In the genomic region with DNA sequence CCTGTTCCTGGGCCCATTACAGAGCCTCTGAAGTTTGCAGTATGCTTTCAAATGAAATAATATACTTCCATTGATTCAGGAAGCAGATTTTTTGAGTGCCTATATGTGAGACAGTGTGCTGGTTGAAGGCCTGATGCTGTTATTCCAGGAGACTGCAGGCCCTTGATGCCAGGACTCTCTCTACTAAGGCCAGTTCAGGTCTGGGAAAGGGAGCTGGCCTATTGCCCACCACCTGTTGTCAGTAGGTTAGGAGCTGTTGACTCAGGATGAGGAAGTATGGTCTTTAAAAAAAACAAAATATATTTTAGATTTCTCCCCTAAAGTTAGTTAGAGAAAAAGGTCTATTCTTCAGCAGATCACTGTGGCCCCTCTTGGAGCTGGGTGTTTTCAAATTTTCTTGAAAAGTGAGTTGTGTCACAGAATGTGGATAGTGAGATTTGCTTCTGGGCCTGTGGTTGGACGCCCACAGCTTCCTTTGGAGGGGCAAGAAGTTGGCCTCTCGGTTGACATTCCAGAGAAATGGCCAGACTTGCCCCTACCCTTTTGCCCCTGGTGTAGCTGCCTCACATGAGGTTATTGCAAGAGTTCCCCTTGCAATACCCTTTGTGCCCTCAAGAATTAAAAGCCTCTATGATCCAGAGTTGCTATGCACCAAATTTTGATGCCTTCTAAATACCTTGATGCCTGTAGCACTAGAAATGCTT, we compare ENCODE assay signal across 13 cellular contexts. TPM values are rescaled to one million over a fixed set of nuclear protein-coding genes. Genes with fewer than 3 reads are reported as not detected.
DNase-seq lines count a peak whose midpoint lies in the region; ATAC-seq and TF ChIP-seq lines count a peak whose summit lies in the region.
"Had no signal": no experiment of that assay in that cellular context is flagged by ENCODE, and none has a peak within 500 bp of the region (broad histone marks: within the 10 kb centered on the region; RNA-seq: fewer than 3 reads in every experiment).

No MANE protein-coding gene starts in this region.

- TF ChIP-seq CTCF in OCI-LY1 (IDR thresholded peaks at IDR 0.05; ENCODE audit: low read length) = no peak
- no peak for TF ChIP-seq CTCF in hepatocyte (IDR thresholded peaks at IDR 0.05; ENCODE audit: poor library complexity)

- no peak overlapping the region for H3K4me3 Mint-ChIP-seq in activated T-cell treated with anti-CD3 and anti-CD28 coated beads, Interleukin-2, amount 50 U/mL, for 24 hours
- no peak overlapping the region for H3K4me3 Mint-ChIP-seq in stimulated activated effector memory CD8-positive, alpha-beta T cell treated with anti-CD3 and anti-CD28 coated beads, Interleukin-12 subunit alpha, Interleukin-12 subunit beta, amount 100 ng/mL, for 72 hours

- peaks cover 39% of the 10 kb centered on the region; the same call in 1 of the 2 replicates for H3K36me3 ChIP-seq in OCI-LY1 (ENCODE audit: insufficient read depth, low read length)
- H3K36me3 ChIP-seq in hepatocyte (replicated peaks; ENCODE audit: insufficient read depth, low read depth) = no peaks in the 10 kb centered on the region

- peak overlapping the region; percentile 17; the same call in 1 of the 2 replicates for H3K9ac ChIP-seq in OCI-LY1 (ENCODE audit: low read length)

- H3K4me3 ChIP-seq in OCI-LY1 (ENCODE audit: low read depth, low read length, poor library complexity, severe bottlenecking) = no peak overlapping the region
- H3K4me3 ChIP-seq in hepatocyte = no peak overlapping the region

- H3K4me1 ChIP-seq in OCI-LY1 (ENCODE audit: insufficient read depth, low read length, severe bottlenecking) (peaks cover 23% of the 10 kb centered on the region), hepatocyte (ENCODE audit: insufficient read depth) (peaks cover 21% of the 10 kb centered on the region)
- H3K4me1 ChIP-seq: foreskin keratinocyte had no signal

- no peaks in the 10 kb centered on the region for H4K20me1 ChIP-seq in OCI-LY1 (ENCODE audit: insufficient read depth, low read length)
- no peaks in the 10 kb centered on the region for H4K20me1 ChIP-seq in hepatocyte (ENCODE audit: insufficient read depth, poor library complexity, severe bottlenecking)

- H3K27ac ChIP-seq in OCI-LY1 (ENCODE audit: low read depth, low read length, poor library complexity, severe bottlenecking) (peak overlapping the region; percentile 69), hepatocyte (peak overlapping the region; percentile 41)
- H3K27ac ChIP-seq: foreskin keratinocyte, RWPE1 had no signal

- no peaks in the 10 kb centered on the region for H3K79me2 ChIP-seq in OCI-LY1 (ENCODE audit: insufficient read depth, low read length)
- H3K79me2 ChIP-seq in hepatocyte = peaks cover 13% of the 10 kb centered on the region

- H3K9me2 ChIP-seq in OCI-LY1 (ENCODE audit: low read depth, low read length) (no peaks in the 10 kb centered on the region), hepatocyte (replicated peaks; ENCODE audit: insufficient read depth) (no peaks in the 10 kb centered on the region)

- peak; percentile 26 for DNase-seq in activated T-cell treated with anti-CD3 and anti-CD28 coated beads, Interleukin-2, amount 50 U/mL, for 24 hours
- no peak for DNase-seq in activated T-cell treated with anti-CD3 and anti-CD28 coated beads for 4 hours
- no peak for DNase-seq in hepatocyte (ENCODE audit: low spot score)
- DNase-seq in stimulated activated effector memory CD8-positive, alpha-beta T cell treated with anti-CD3 and anti-CD28 coated beads, Interleukin-12 subunit alpha, Interleukin-12 subunit beta, amount 100 ng/mL, for 72 hours (ENCODE audit: low spot score in 2 of 2) = no peak
- no peak for DNase-seq in NCI-H2196 treated with DMSO at 0.1 percent for 48 hours (lab: John Stamatoyannopoulos, UW; ENCODE audit: unreplicated experiment)
- DNase-seq: BE2C; central memory CD4-positive, alpha-beta T cell; foreskin keratinocyte; NCI-H1436 treated with DMSO at 0.1 percent for 48 hours had no signal

- H3F3A ChIP-seq in OCI-LY1 (ENCODE audit: insufficient read depth, low read length) = no peaks in the 10 kb centered on the region

- ATAC-seq in stimulated activated effector memory CD8-positive, alpha-beta T cell treated with anti-CD3 and anti-CD28 coated beads, Interleukin-12 subunit alpha, Interleukin-12 subunit beta, amount 100 ng/mL, for 72 hours = no peak
- ATAC-seq in HG03097 (IDR thresholded peaks at IDR 0.05; ENCODE audit: low FRiP score, unreplicated experiment) (no peak), GM19452 (IDR thresholded peaks at IDR 0.05; ENCODE audit: unreplicated experiment) (no peak)
- ATAC-seq: foreskin keratinocyte had no signal

- 82% methylated on average over 2 of the region's 2 CpGs for WGBS in hepatocyte (ENCODE audit: low lambda C conversion rate, missing lambda C conversion rate)

- H2AFZ ChIP-seq in OCI-LY1 (ENCODE audit: low read length) (no peak overlapping the region), hepatocyte (no peak overlapping the region)

- peaks cover 41% of the 10 kb centered on the region for H3K4me1 Mint-ChIP-seq in activated T-cell treated with anti-CD3 and anti-CD28 coated beads, Interleukin-2, amount 50 U/mL, for 24 hours (ENCODE audit: low read depth)
- peaks cover 29% of the 10 kb centered on the region for H3K4me1 Mint-ChIP-seq in stimulated activated effector memory CD8-positive, alpha-beta T cell treated with anti-CD3 and anti-CD28 coated beads, Interleukin-12 subunit alpha, Interleukin-12 subunit beta, amount 100 ng/mL, for 72 hours

- H3K27me3 ChIP-seq in OCI-LY1 (ENCODE audit: insufficient read depth, low read length) (no peaks in the 10 kb centered on the region), hepatocyte (no peaks in the 10 kb centered on the region)
- H3K27me3 ChIP-seq: BE2C, foreskin keratinocyte had no signal

- no peak overlapping the region for H3K4me2 ChIP-seq in OCI-LY1 (ENCODE audit: low read length)
- no peak overlapping the region for H3K4me2 ChIP-seq in hepatocyte

- no peaks in the 10 kb centered on the region for H3K9me3 ChIP-seq in OCI-LY1 (ENCODE audit: low read length)
- H3K9me3 ChIP-seq in hepatocyte (ENCODE audit: low read depth) = no peaks in the 10 kb centered on the region
- H3K9me3 ChIP-seq: BE2C had no signal

- H3K27ac Mint-ChIP-seq in activated T-cell treated with anti-CD3 and anti-CD28 coated beads, Interleukin-2, amount 50 U/mL, for 24 hours = peak overlapping the region; percentile 90
- peak overlapping the region; percentile 84 for H3K27ac Mint-ChIP-seq in stimulated activated effector memory CD8-positive, alpha-beta T cell treated with anti-CD3 and anti-CD28 coated beads, Interleukin-12 subunit alpha, Interleukin-12 subunit beta, amount 100 ng/mL, for 72 hours

- no peaks in the 10 kb centered on the region for H3K27me3 Mint-ChIP-seq in activated T-cell treated with anti-CD3 and anti-CD28 coated beads, Interleukin-2, amount 50 U/mL, for 24 hours

- peaks cover 61% of the 10 kb centered on the region for H3K36me3 Mint-ChIP-seq in activated T-cell treated with anti-CD3 and anti-CD28 coated beads, Interleukin-2, amount 50 U/mL, for 24 hours (ENCODE audit: low read depth)
- H3K36me3 Mint-ChIP-seq in stimulated activated effector memory CD8-positive, alpha-beta T cell treated with anti-CD3 and anti-CD28 coated beads, Interleukin-12 subunit alpha, Interleukin-12 subunit beta, amount 100 ng/mL, for 72 hours = peaks cover 96% of the 10 kb centered on the region

- H3K9me3 Mint-ChIP-seq in activated T-cell treated with anti-CD3 and anti-CD28 coated beads, Interleukin-2, amount 50 U/mL, for 24 hours = no peaks in the 10 kb centered on the region
- no peaks in the 10 kb centered on the region for H3K9me3 Mint-ChIP-seq in stimulated activated effector memory CD8-positive, alpha-beta T cell treated with anti-CD3 and anti-CD28 coated beads, Interleukin-12 subunit alpha, Interleukin-12 subunit beta, amount 100 ng/mL, for 72 hours

RNA-seq across cellular contexts. Expression of gene ESRP2, which starts 7.9 kb away (rescaled TPM):
- 39.5 and 45.6 TPM in 2 replicates for total RNA-seq in hepatocyte
- 45.6 and 52.4 TPM in 2 replicates for polyA plus RNA-seq in hepatocyte

RNA-seq across cellular contexts. Expression of gene PLA2G15, which starts 17.2 kb away (rescaled TPM):
- 24.2 and 34.8 TPM in 2 replicates for total RNA-seq in hepatocyte
- 31.7 and 34.2 TPM in 2 replicates for polyA plus RNA-seq in hepatocyte

RNA-seq across cellular contexts. Expression of gene SLC7A6, which starts 36.3 kb away (rescaled TPM):
- 23.4 and 29.7 TPM in 2 replicates for total RNA-seq in hepatocyte
- polyA plus RNA-seq in hepatocyte = 20.5 and 23.1 TPM in 2 replicates
